25 cellular contexts compared by ENCODE assay signal in the genomic region with DNA sequence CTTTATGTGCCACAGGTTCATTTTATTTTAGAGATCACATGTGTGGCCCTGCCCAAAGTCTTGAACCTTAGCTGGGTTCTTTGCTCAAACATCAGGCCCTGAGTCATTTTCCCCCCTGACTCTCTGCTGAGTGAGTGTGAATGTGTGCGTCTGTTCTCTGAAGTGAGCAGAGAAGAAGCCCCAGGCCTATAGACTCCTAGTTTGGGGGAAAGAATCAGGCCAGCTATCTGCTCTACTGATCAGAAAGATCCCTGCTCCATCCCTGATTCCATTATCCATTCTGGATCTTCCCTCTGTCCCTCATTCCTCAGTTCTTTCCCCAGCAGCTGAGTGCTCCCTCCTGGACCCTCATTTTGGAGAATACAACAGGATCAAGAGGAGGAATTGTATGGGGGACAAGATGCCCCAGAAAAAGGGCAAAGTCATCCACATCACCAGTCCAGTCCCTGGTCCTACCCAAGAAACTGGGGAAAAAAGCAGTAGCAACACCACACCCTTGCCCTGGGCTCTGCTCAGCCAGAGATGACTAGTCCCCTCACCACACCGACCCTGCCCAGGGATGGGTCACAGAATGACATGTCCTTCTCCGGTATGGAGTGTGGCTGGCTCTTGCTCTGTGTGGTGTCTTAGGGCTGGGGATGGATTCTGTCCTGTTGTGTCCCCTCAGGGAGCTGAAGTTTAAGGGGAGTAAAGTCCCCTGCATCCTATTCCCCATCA. TPM values are rescaled to one million over a fixed set of nuclear protein-coding genes. Genes with fewer than 3 reads are reported as not detected.
"Had no signal": no experiment of that assay in that cellular context is flagged by ENCODE, and none has a peak within 500 bp of the region (broad histone marks: within the 10 kb centered on the region; RNA-seq: fewer than 3 reads in every experiment).

No MANE protein-coding gene starts in this region.

- ATAC-seq: right lobe of liver had no signal

- H3K4me3 ChIP-seq: dorsolateral prefrontal cortex, right lobe of liver, thoracic aorta, upper lobe of right lung had no signal

- FAIRE-seq: colon, frontal cortex, small intestine had no signal

- DNase-seq: activated CD4-positive, alpha-beta T cell treated with anti-CD3 and anti-CD28 coated beads, Interleukin-2, amount 50 U/mL, for 1 hour; activated CD8-positive, alpha-beta memory T cell treated with anti-CD3 and anti-CD28 coated beads, Interleukin-2, amount 50 U/mL, for 4 hours; activated gamma-delta T cell; activated T-cell treated with anti-CD3 and anti-CD28 coated beads, Interleukin-2, amount 50 U/mL, for 48 hours; amniotic stem cell; central memory CD4-positive, alpha-beta T cell; erythroblast; head of caudate nucleus; left lung; small intestine; stimulated activated CD4-positive, alpha-beta T cell treated with anti-CD3 and anti-CD28 coated beads, Interleukin-4, amount 100 ng/mL, for 1 hour; T-helper 1 cell; T-helper 9 cell had no signal

- H3K9me3 ChIP-seq: left lung, right lobe of liver, thoracic aorta, upper lobe of right lung had no signal

- H3K9me3 Mint-ChIP-seq: memory B cell had no signal

- H3K36me3 Mint-ChIP-seq: activated naive CD8-positive, alpha-beta T cell; memory B cell had no signal

- H3K27ac ChIP-seq: dorsolateral prefrontal cortex, left lung, right lobe of liver, thoracic aorta, upper lobe of right lung had no signal

- H3K4me3 Mint-ChIP-seq: activated naive CD8-positive, alpha-beta T cell; memory B cell had no signal

- H3K27ac Mint-ChIP-seq: activated naive CD8-positive, alpha-beta T cell; memory B cell had no signal

- H3K36me3 ChIP-seq: left lung, right lobe of liver, thoracic aorta, upper lobe of right lung had no signal

RNA-seq across cellular contexts. Expression of gene DUOX1, which starts 3.2 kb away (rescaled TPM):
- total RNA-seq: frontal cortex had no signal
- polyA plus RNA-seq: neural cell had no signal

RNA-seq across cellular contexts. Expression of gene DUOXA1, which starts 3.3 kb away (rescaled TPM):
- total RNA-seq: frontal cortex, kidney epithelial cell, right lobe of liver had no signal
- polyA plus RNA-seq: neural cell had no signal

RNA-seq across cellular contexts. Expression of gene DUOXA2, which starts 18.9 kb away (rescaled TPM):
- total RNA-seq: dorsolateral prefrontal cortex, frontal cortex, kidney epithelial cell, left lung, mononuclear cell, omental fat pad, thoracic aorta, upper lobe of right lung had no signal
- polyA plus RNA-seq: neural cell had no signal

RNA-seq across cellular contexts. Expression of gene DUOX2, which starts 19.0 kb away (rescaled TPM):
- total RNA-seq: frontal cortex had no signal
- polyA plus RNA-seq: neural cell had no signal
